ENCODE assay signal across 16 cellular contexts in the genomic region with DNA sequence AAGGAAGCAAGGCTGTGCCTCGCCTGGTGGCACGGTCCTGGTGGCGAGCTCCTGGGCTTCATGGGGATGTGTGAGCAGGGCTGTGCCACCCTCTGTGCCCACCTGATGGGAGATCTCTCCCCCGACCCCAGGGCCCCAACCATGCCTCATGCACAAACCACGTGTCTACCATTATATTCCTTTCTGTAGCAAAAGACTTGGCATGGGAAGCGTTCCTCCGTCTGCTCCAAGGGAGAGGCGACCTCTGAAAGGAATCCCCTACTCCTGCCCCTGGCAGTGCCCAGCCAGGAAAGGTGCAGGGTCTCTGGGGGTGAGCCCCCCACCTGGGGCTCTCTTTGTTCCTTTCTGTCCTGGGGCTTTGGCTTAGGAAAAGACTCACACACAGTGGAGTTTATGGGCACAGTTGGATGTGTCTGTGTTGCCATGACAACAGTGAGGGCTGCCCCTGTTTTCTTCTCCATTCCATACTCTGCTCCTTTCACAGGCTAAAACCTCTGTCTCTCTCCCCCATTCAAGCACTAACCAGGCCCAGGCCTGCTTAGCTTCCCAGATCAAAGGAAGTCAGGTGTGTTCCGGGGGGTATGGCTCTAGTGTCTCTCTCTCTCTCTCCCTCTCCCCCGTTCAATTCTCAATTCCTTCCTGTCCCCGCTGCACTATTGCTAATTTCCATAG. TPM values are rescaled to one million over a fixed set of nuclear protein-coding genes. Genes with fewer than 3 reads are reported as not detected.
DNase-seq lines count a peak whose midpoint lies in the region; ATAC-seq and TF ChIP-seq lines count a peak whose summit lies in the region.
"Had no signal": no experiment of that assay in that cellular context is flagged by ENCODE, and none has a peak within 500 bp of the region (broad histone marks: within the 10 kb centered on the region; RNA-seq: fewer than 3 reads in every experiment).

No MANE protein-coding gene starts in this region.

- H3K9me3 Mint-ChIP-seq in WTC11 = no peaks in the 10 kb centered on the region
- H3K9me3 Mint-ChIP-seq: activated CD4-positive, alpha-beta T cell treated with anti-CD3 and anti-CD28 coated beads, Interleukin-2, amount 10 ng/mL, durations not matched to agents 7 days and 5 days had no signal

- TF ChIP-seq CTCF in WTC11 (IDR thresholded peaks at IDR 0.05) = no peak
- no peak for TF ChIP-seq CTCF in gastrocnemius medialis (IDR thresholded peaks at IDR 0.05 in 4 of 5, conservative IDR thresholded peaks at IDR 0.05 in 1 of 5)

- H3K27me3 ChIP-seq in gastrocnemius medialis = peaks cover 0 to 4% (median 2%) of the 10 kb centered on the region in 3 donors
- H3K27me3 ChIP-seq: body of pancreas, thyroid gland had no signal

- CTCF ChIA-PET in WTC11 (lab: Charles Lee) = interaction anchor here (1.2 to 3.9 kb wide), 8 partner anchors 8 to 100 kb away, joined by 3 to 13 read pairs (median 8); no protein-coding TSS in a partner anchor

- H3K27me3 Mint-ChIP-seq in WTC11 (ENCODE audit: low read depth) = peaks cover 93% of the 10 kb centered on the region

- no peaks in the 10 kb centered on the region for H3K36me3 ChIP-seq in gastrocnemius medialis
- H3K36me3 ChIP-seq: thyroid gland had no signal

- intact Hi-C loops in gastrocnemius medialis (cut with DNase I; ENCODE audit: low total_unique reads) = no loop called here

- H3K27ac Mint-ChIP-seq in WTC11 = no peak overlapping the region

- POLR2A ChIA-PET in WTC11 (lab: Charles Lee) = interaction anchor here (0.9 kb wide), 1 partner anchor 70 kb away, joined by 8 read pairs; no protein-coding TSS in a partner anchor

- H3K4me1 Mint-ChIP-seq in WTC11 = peaks cover 63% of the 10 kb centered on the region

- in situ Hi-C loops in G401 (cut with HindIII; ENCODE audit: low sequenced_read_pairs) (no loop called here), gastrocnemius medialis (cut with MboI; ENCODE audit: low sequenced_read_pairs in 4 of 4) (no loop called here)

- no peak for TF ChIP-seq POLR2A in gastrocnemius medialis (IDR thresholded peaks at IDR 0.05)

- H3K36me3 Mint-ChIP-seq in WTC11 = no peaks in the 10 kb centered on the region

- 0 out of 2 replicates have a peak overlapping the region, but pooled peaks have one; percentile 4 for H3K4me3 Mint-ChIP-seq in WTC11
- H3K4me3 Mint-ChIP-seq: activated CD4-positive, alpha-beta T cell treated with anti-CD3 and anti-CD28 coated beads, Interleukin-2, amount 10 ng/mL, durations not matched to agents 7 days and 5 days had no signal

- H3K27ac ChIP-seq in gastrocnemius medialis = no peak overlapping the region
- H3K27ac ChIP-seq: body of pancreas, thyroid gland had no signal

- DNase-seq in NCI-H1417 (lab: John Stamatoyannopoulos, UW) (peak in 2 of 3 experiments; percentile 35 to 76), NCI-H1417 treated with DMSO at 0.1 percent for 48 hours (lab: John Stamatoyannopoulos, UW) (no peak), G401 (ENCODE audit: low spot score) (peak; percentile 81), WTC11 (ENCODE audit: low spot score) (peak; percentile 52), iPS-NIHi11 (ENCODE audit: low spot score) (peak; percentile 70), NCI-H526 treated with DMSO at 0.1 percent for 48 hours (lab: John Stamatoyannopoulos, UW) (no peak), gastrocnemius medialis (no peak)
- DNase-seq: activated CD4-positive, alpha-beta T cell treated with anti-CD3 and anti-CD28 coated beads, Interleukin-2, amount 10 ng/mL, durations not matched to agents 7 days and 5 days; body of pancreas; Calu3; MM.1S had no signal

- no peak overlapping the region for H3K4me3 ChIP-seq in gastrocnemius medialis
- H3K4me3 ChIP-seq: body of pancreas, thyroid gland had no signal

- no peaks in the 10 kb centered on the region for H3K4me1 ChIP-seq in gastrocnemius medialis
- H3K4me1 ChIP-seq: body of pancreas, thyroid gland had no signal

- ATAC-seq in WTC11 = peak; percentile 20
- no peak for ATAC-seq in HG03439 (IDR thresholded peaks at IDR 0.05; ENCODE audit: unreplicated experiment)
- no peak for ATAC-seq in gastrocnemius medialis
- ATAC-seq: body of pancreas, HCT116 had no signal

- H3K9me3 ChIP-seq in gastrocnemius medialis = no peaks in the 10 kb centered on the region
- H3K9me3 ChIP-seq: body of pancreas, thyroid gland had no signal

TF ChIP-seq in WTC11, 78 proteins besides CTCF, POLR2A, EP300 and RAD21:
- peak; percentile 38 for TF ChIP-seq ETV6 (CRISPR knock-in tag; IDR thresholded peaks at IDR 0.05)
- TF ChIP-seq, protein P1, sequence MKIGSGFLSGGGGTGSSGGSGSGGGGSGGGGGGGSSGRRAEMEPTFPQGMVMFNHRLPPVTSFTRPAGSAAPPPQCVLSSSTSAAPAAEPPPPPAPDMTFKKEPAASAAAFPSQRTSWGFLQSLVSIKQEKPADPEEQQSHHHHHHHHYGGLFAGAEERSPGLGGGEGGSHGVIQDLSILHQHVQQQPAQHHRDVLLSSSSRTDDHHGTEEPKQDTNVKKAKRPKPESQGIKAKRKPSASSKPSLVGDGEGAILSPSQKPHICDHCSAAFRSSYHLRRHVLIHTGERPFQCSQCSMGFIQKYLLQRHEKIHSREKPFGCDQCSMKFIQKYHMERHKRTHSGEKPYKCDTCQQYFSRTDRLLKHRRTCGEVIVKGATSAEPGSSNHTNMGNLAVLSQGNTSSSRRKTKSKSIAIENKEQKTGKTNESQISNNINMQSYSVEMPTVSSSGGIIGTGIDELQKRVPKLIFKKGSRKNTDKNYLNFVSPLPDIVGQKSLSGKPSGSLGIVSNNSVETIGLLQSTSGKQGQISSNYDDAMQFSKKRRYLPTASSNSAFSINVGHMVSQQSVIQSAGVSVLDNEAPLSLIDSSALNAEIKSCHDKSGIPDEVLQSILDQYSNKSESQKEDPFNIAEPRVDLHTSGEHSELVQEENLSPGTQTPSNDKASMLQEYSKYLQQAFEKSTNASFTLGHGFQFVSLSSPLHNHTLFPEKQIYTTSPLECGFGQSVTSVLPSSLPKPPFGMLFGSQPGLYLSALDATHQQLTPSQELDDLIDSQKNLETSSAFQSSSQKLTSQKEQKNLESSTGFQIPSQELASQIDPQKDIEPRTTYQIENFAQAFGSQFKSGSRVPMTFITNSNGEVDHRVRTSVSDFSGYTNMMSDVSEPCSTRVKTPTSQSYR (CRISPR knock-in tag; IDR thresholded peaks at IDR 0.05) = no peak

RNA-seq across cellular contexts. Expression of gene LRRN2, which starts 21.4 kb away (rescaled TPM):
- 0.12 and 0.44 TPM in 2 replicates for total RNA-seq in G401 (2014; rRNA removed; shearing (Covaris generic))
- total RNA-seq in WTC11 (2021) (3.2 to 5.3 TPM (median 3.4 TPM) in 3 replicates), gastrocnemius medialis (1 to 10 TPM in 1 of 4 donors, under 1 TPM in 3; 0.46 to 1.1 (median 0.93) TPM)
- total RNA-seq: A673; activated CD4-positive, alpha-beta T cell treated with anti-CD3 and anti-CD28 coated beads, Interleukin-2, amount 10 ng/mL, durations not matched to agents 7 days and 5 days; Calu3; T-helper 2 cell treated with Interferon-gamma antibody and Interleukin-4, amounts not matched to agents 100 ng/mL and 5 ng/mL, for 36 hours had no signal

Comparison
In these comparisons a context has a peak if more than half of its experiments do, and no peak if none do; other contexts are left out.
1. DNase-seq: peak in NCI-H1417 (2 of 3), G401 (single experiment), WTC11 (single experiment) and iPS-NIHi11 (single experiment); none in NCI-H1417 treated with DMSO at 0.1 percent for 48 hours (single experiment), NCI-H526 treated with DMSO at 0.1 percent for 48 hours (single experiment) and gastrocnemius medialis (0 of 2).